In genomic region chr2:28129955-28130695, GRCh38 we compare ENCODE assay signal across 22 cellular contexts.
A peak's percentile ranks its signal among the peaks of the same experiment; 100 is the strongest.
DNase-seq lines count a peak whose midpoint lies in the region; ATAC-seq, FAIRE-seq and TF ChIP-seq lines count a peak whose summit lies in the region.
"Had no signal": no experiment of that assay in that cellular context is flagged by ENCODE, and none has a peak within 500 bp of the region (broad histone marks: within the 10 kb centered on the region; RNA-seq: fewer than 3 reads in every experiment).

No MANE protein-coding gene starts in this region.

- H3K4me2 ChIP-seq in BLaER1 (peak overlapping the region; percentile 63), endothelial cell of umbilical vein (ENCODE audit: insufficient read depth, low read length) (no peak overlapping the region), osteoblast (ENCODE audit: insufficient read depth, low read length) (peak overlapping the region; percentile 51)

- intact Hi-C loops in endothelial cell of umbilical vein (cut with micrococcal nuclease) = no loop called here

- H3K27me3 ChIP-seq in BLaER1 (no peaks in the 10 kb centered on the region), endothelial cell of umbilical vein (ENCODE audit: control insufficient read depth in 2 of 2, insufficient read depth in 2 of 2, low read length in 2 of 2) (no peaks in the 10 kb centered on the region), osteoblast (ENCODE audit: insufficient read depth, low read length) (no peaks in the 10 kb centered on the region)
- H3K27me3 ChIP-seq: BE2C, stomach, uterus had no signal

- no peaks in the 10 kb centered on the region for H4K20me1 ChIP-seq in BLaER1
- H4K20me1 ChIP-seq in endothelial cell of umbilical vein (replicated peaks; ENCODE audit: control insufficient read depth, extremely low read depth, insufficient read depth, low read length) = no peaks in the 10 kb centered on the region
- H4K20me1 ChIP-seq in osteoblast (ENCODE audit: insufficient read depth, low read length) = no peaks in the 10 kb centered on the region

- H3K36me3 ChIP-seq in BLaER1 = peaks cover 15% of the 10 kb centered on the region; the same call in 1 of the 2 replicates
- no peaks in the 10 kb centered on the region for H3K36me3 ChIP-seq in endothelial cell of umbilical vein (ENCODE audit: control insufficient read depth in 2 of 2, extremely low read depth in 1 of 2, insufficient read depth in 2 of 2, low read length in 2 of 2)
- H3K36me3 ChIP-seq in osteoblast (ENCODE audit: insufficient read depth, low read length) = no peaks in the 10 kb centered on the region
- H3K36me3 ChIP-seq: BE2C, prostate gland, stomach, uterus had no signal

- H3K27ac ChIP-seq in BLaER1 (peak overlapping the region; percentile 16; the same call in 1 of the 2 replicates), endothelial cell of umbilical vein (ENCODE audit: insufficient read depth, low read depth, low read length) (no peak overlapping the region), osteoblast (ENCODE audit: low read depth, low read length) (peak overlapping the region; percentile 82)
- H3K27ac ChIP-seq: prostate gland, stomach, uterus had no signal

- CTCF ChIA-PET in endothelial cell of umbilical vein (lab: Charles Lee) = interaction anchor here (1.5 to 1.6 kb wide), 2 partner anchors 8 to 32 kb away, joined by 3 read pairs; no protein-coding TSS in a partner anchor

- no peak for TF ChIP-seq POLR2A in endothelial cell of umbilical vein (IDR thresholded peaks at IDR 0.05; ENCODE audit: low read depth, low read length)

- DNase-seq in M059J (ENCODE audit: low read depth) (peak; percentile 52), endothelial cell of umbilical vein (ENCODE audit: low read depth, low spot score) (no peak), osteoblast (ENCODE audit: insufficient read length, low spot score, missing footprints) (peak; percentile 85)
- no peak for DNase-seq in activated naive CD4-positive, alpha-beta T cell treated with anti-CD3 and anti-CD28 coated beads, Interleukin-2, amount 50 U/mL, for 16 hours
- DNase-seq in activated naive CD4-positive, alpha-beta T cell treated with Interleukin-2 at 50 U/mL for 16 hours = no peak
- DNase-seq: activated effector memory CD4-positive, alpha-beta T cell treated with Interleukin-2 at 50 U/mL for 16 hours; anterior cingulate cortex; BE2C; dermis blood vessel endothelial cell; DMS153; H7; hypothalamus; MV-4-11; NCI-H2171 treated with DMSO at 0.1 percent for 48 hours; stomach; T-helper 1 cell; uterus had no signal

- H3K9me3 ChIP-seq in BLaER1 (peaks cover 6% of the 10 kb centered on the region), endothelial cell of umbilical vein (replicated peaks; ENCODE audit: control insufficient read depth, insufficient read depth, low read length) (no peaks in the 10 kb centered on the region), osteoblast (ENCODE audit: low read depth, low read length) (no peaks in the 10 kb centered on the region)
- H3K9me3 ChIP-seq: BE2C, prostate gland, stomach, uterus had no signal

- FAIRE-seq in endothelial cell of umbilical vein (lab: Jason Lieb, UNC) = peak; percentile 24

- H2AFZ ChIP-seq in endothelial cell of umbilical vein (ENCODE audit: low read depth, low read length) = no peak overlapping the region
- H2AFZ ChIP-seq in osteoblast (ENCODE audit: low read length) = no peak overlapping the region

- no TSS peak for BruUV-seq in endothelial cell of umbilical vein (replicated peaks; lab: Mats Ljungman, UMichigan)

- dilution Hi-C loops in endothelial cell of umbilical vein (cut with MboI; ENCODE audit: extremely low pct_ligation_motif_present, low sequenced_read_pairs) = no loop called here

- no peaks in the 10 kb centered on the region for H3K9me1 ChIP-seq in endothelial cell of umbilical vein (replicated peaks; ENCODE audit: control insufficient read depth, extremely low read depth, insufficient read depth, low read length)

- H3K9ac ChIP-seq in BLaER1 (no peak overlapping the region), endothelial cell of umbilical vein (replicated peaks; ENCODE audit: extremely low read depth, insufficient read depth, low read length) (no peak overlapping the region)

- no peak for TF ChIP-seq CTCF in endothelial cell of umbilical vein (IDR thresholded peaks at IDR 0.05; ENCODE audit: extremely low read depth in 1 of 2, insufficient read depth in 1 of 2, low read depth in 1 of 2, low read length in 2 of 2)
- no peak for TF ChIP-seq CTCF in osteoblast (IDR thresholded peaks at IDR 0.05; ENCODE audit: extremely low read depth, low read depth, low read length)

- no peak overlapping the region for H3K4me3 ChIP-seq in BLaER1
- H3K4me3 ChIP-seq in endothelial cell of umbilical vein (replicated peaks in 1 of 3; ENCODE audit: insufficient read depth in 1 of 3, low read depth in 1 of 3, low read length in 3 of 3) = no peak overlapping the region
- no peak overlapping the region for H3K4me3 ChIP-seq in osteoblast (ENCODE audit: insufficient read depth, low read length)
- H3K4me3 ChIP-seq: prostate gland, stomach, uterus had no signal

- POLR2A ChIA-PET in endothelial cell of umbilical vein (lab: Charles Lee) = no interaction called here

- H3K79me2 ChIP-seq in endothelial cell of umbilical vein (ENCODE audit: control insufficient read depth, insufficient read depth, low read length) (no peaks in the 10 kb centered on the region), osteoblast (ENCODE audit: insufficient read depth, low read length) (no peaks in the 10 kb centered on the region)

- ATAC-seq in GM19035 (IDR thresholded peaks at IDR 0.05; ENCODE audit: unreplicated experiment) = no peak
- ATAC-seq in GM19455 (IDR thresholded peaks at IDR 0.05; ENCODE audit: unreplicated experiment) = no peak
- ATAC-seq: WTC11 had no signal

- peaks cover 25% of the 10 kb centered on the region for H3K4me1 ChIP-seq in BLaER1
- peaks cover 6% of the 10 kb centered on the region for H3K4me1 ChIP-seq in endothelial cell of umbilical vein (ENCODE audit: control insufficient read depth, extremely low read depth, insufficient read depth, low read length)
- peaks cover 33% of the 10 kb centered on the region for H3K4me1 ChIP-seq in osteoblast (ENCODE audit: insufficient read depth, low read length)
- H3K4me1 ChIP-seq: prostate gland, uterus had no signal

TF ChIP-seq in endothelial cell of umbilical vein, 7 proteins besides CTCF, POLR2A, EP300 and RAD21:
- TF ChIP-seq FOS (IDR thresholded peaks at IDR 0.05; ENCODE audit: borderline replicate concordance, insufficient read depth, low read length) = no peak
- TF ChIP-seq POLR2AphosphoS5 (IDR thresholded peaks at IDR 0.05; ENCODE audit: insufficient read depth, low read depth, low read length) = no peak
- no peak for TF ChIP-seq MYC (IDR thresholded peaks at IDR 0.05; ENCODE audit: low read depth, low read length)
- TF ChIP-seq GATA2 (IDR thresholded peaks at IDR 0.05; ENCODE audit: insufficient read depth, insufficient read length, low read depth, low read length) = no peak
- TF ChIP-seq EZH2 (IDR thresholded peaks at IDR 0.05; ENCODE audit: borderline replicate concordance, low read depth, low read length, severe bottlenecking) = no peak
- TF ChIP-seq JUN (IDR thresholded peaks at IDR 0.05; ENCODE audit: borderline replicate concordance, insufficient read depth, insufficient read length, low read depth) = no peak
- TF ChIP-seq, protein P1, sequence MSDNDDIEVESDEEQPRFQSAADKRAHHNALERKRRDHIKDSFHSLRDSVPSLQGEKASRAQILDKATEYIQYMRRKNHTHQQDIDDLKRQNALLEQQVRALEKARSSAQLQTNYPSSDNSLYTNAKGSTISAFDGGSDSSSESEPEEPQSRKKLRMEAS (IDR thresholded peaks at IDR 0.05; ENCODE audit: insufficient read depth, insufficient read length) = no peak
TF ChIP-seq in endothelial cell of umbilical vein: peak in this region for 0.

Comparison
In these comparisons a context has a peak if more than half of its experiments do, and no peak if none do; other contexts are left out.
1. DNase-seq: peak in M059J (single experiment) and osteoblast (single experiment); none in endothelial cell of umbilical vein (single experiment), activated naive CD4-positive, alpha-beta T cell treated with anti-CD3 and anti-CD28 coated beads, Interleukin-2, amount 50 U/mL, for 16 hours (single experiment) and activated naive CD4-positive, alpha-beta T cell treated with Interleukin-2 at 50 U/mL for 16 hours (single experiment).